8 cellular contexts compared by ENCODE assay signal in the genomic region with DNA sequence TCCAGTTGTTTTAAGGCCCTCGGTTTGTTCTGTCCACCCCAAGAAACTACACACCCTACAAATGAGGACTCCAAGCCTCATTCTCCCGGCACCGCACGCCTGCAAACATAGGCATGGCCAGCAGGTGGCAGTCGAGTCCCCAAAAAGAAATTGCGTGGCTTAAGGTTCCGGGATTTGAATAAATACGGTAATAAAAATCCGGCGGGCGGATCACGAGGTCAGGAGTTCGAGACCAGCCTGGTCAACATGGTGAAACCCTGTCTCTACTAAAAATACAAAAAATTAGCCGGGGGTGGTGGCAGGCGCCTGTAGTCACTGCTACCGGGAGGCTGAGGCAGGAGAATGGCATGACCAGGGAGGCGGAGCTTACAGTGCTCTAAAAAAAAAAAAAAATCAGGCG. TPM values are rescaled to one million over a fixed set of nuclear protein-coding genes. Genes with fewer than 3 reads are reported as not detected.
DNase-seq lines count a peak whose midpoint lies in the region; ATAC-seq and TF ChIP-seq lines count a peak whose summit lies in the region.

No MANE protein-coding gene starts in this region.

- CTCF ChIA-PET in Calu3 (lab: Charles Lee): no interaction called here

- no peak overlapping the region for H3K27ac Mint-ChIP-seq in Calu3 (ENCODE audit: unreplicated experiment)
- H3K27ac Mint-ChIP-seq in H9: 0 out of 7 replicates have a peak overlapping the region, but pooled peaks of 1 of the 3 experiments have one; percentile 15
- H3K27ac Mint-ChIP-seq in endodermal cell: no peak overlapping the region
- peak overlapping the region in 8 of 10 donors; percentile 26 to 87 (median 68) for H3K27ac Mint-ChIP-seq in naive thymus-derived CD8-positive, alpha-beta T cell

- no peak overlapping the region for H3K4ac ChIP-seq in H9 (ENCODE audit: low read depth, low read length)

- H3K27me3 Mint-ChIP-seq in Calu3 (ENCODE audit: unreplicated experiment) (no peaks in the 10 kb centered on the region), H9 (ENCODE audit: low read depth) (peaks cover 1% of the 10 kb centered on the region), endodermal cell (ENCODE audit: insufficient read depth) (no peaks in the 10 kb centered on the region)
- peaks cover 0 to 5% (median 0%) of the 10 kb centered on the region in 5 donors for H3K27me3 Mint-ChIP-seq in naive thymus-derived CD8-positive, alpha-beta T cell

- H3T11ph ChIP-seq in H9 (ENCODE audit: low read length): no peak overlapping the region

- H2BK120ac ChIP-seq in H9 (ENCODE audit: low read depth, low read length, poor library complexity, severe bottlenecking): no peak overlapping the region

- H3K27ac ChIP-seq in H9 (ENCODE audit: insufficient read length, low read depth, low read length) (no peak overlapping the region), endodermal cell (ENCODE audit: low read depth, low read length) (no peak overlapping the region)

- H4K5ac ChIP-seq in H9 (ENCODE audit: insufficient read length, low read depth, low read length): no peak overlapping the region

- TF ChIP-seq CTCF in Calu3 (IDR thresholded peaks at IDR 0.05; ENCODE audit: unreplicated experiment) (peak; percentile 62), H9 (conservative IDR thresholded peaks at IDR 0.05) (peak; percentile 95), endodermal cell (conservative IDR thresholded peaks at IDR 0.05) (peak; percentile 95)

- H4K91ac ChIP-seq in H9 (ENCODE audit: insufficient read length, low read depth, low read length): no peak overlapping the region

- no peak overlapping the region for H2BK20ac ChIP-seq in H9 (ENCODE audit: low read depth, low read length, poor library complexity, severe bottlenecking)

- H3K56ac ChIP-seq in H9 (ENCODE audit: insufficient read length, low read depth, low read length): no peak overlapping the region

- H3K27me3 ChIP-seq in H9 (ENCODE audit: insufficient read depth, low read length) (no peaks in the 10 kb centered on the region), endodermal cell (ENCODE audit: control insufficient read depth, insufficient read depth, low read length, poor library complexity, severe bottlenecking) (no peaks in the 10 kb centered on the region)

- H4K8ac ChIP-seq in H9 (replicated peaks; ENCODE audit: insufficient read length, low read depth, low read length): no peak overlapping the region

- ATAC-seq in naive thymus-derived CD8-positive, alpha-beta T cell: peak; percentile 67 to 71
- ATAC-seq in GM19023 (IDR thresholded peaks at IDR 0.05; ENCODE audit: unreplicated experiment): no peak

- H3K4me3 Mint-ChIP-seq in Calu3 (ENCODE audit: low read depth, unreplicated experiment): no peak overlapping the region
- H3K4me3 Mint-ChIP-seq in H9: peak overlapping the region in 1 of 2 experiments; percentile 55; a peak in 2 of 5 replicates
- no peak overlapping the region for H3K4me3 Mint-ChIP-seq in endodermal cell
- peak overlapping the region in 7 of 10 donors; percentile 19 to 83 (median 50) for H3K4me3 Mint-ChIP-seq in naive thymus-derived CD8-positive, alpha-beta T cell

- H3K23ac ChIP-seq in H9 (ENCODE audit: insufficient read length, low read depth, low read length): no peak overlapping the region

- no peak overlapping the region for H2AK5ac ChIP-seq in H9 (ENCODE audit: insufficient read length, low read length)

- no peak overlapping the region for H2BK15ac ChIP-seq in H9 (ENCODE audit: low read depth, low read length)

- H3K9me3 Mint-ChIP-seq in Calu3 (ENCODE audit: low read depth, unreplicated experiment): no peaks in the 10 kb centered on the region
- peaks cover 4 to 6% of the 10 kb centered on the region in 2 experiments for H3K9me3 Mint-ChIP-seq in H9
- H3K9me3 Mint-ChIP-seq in endodermal cell: peaks cover 5% of the 10 kb centered on the region
- peaks cover 0 to 9% (median 0%) of the 10 kb centered on the region in 9 donors for H3K9me3 Mint-ChIP-seq in naive thymus-derived CD8-positive, alpha-beta T cell

- peaks cover 6% of the 10 kb centered on the region for H3K23me2 ChIP-seq in H9 (ENCODE audit: insufficient read length, low read depth, low read length, poor library complexity, severe bottlenecking)

- DNase-seq in Calu3 (peak; percentile 69), H9 (peak; percentile 81), NOMO-1 treated with DMSO at 0.1 percent for 48 hours (lab: John Stamatoyannopoulos, UW; ENCODE audit: unreplicated experiment) (peak; percentile 57), endodermal cell (peak; percentile 97)
- peak; percentile 70 to 96 (median 93) for DNase-seq in activated CD8-positive, alpha-beta memory T cell treated with anti-CD3 and anti-CD28 coated beads for 48 hours (ENCODE audit: low read depth in 2 of 3, low spot score in 2 of 3)
- peak; percentile 58 to 84 (median 75) for DNase-seq in naive thymus-derived CD8-positive, alpha-beta T cell
- DNase-seq in stimulated activated naive CD4-positive, alpha-beta T cell (lab: John Stamatoyannopoulos, UW): peak; percentile 62 to 84 (median 72)

- H3K36me3 Mint-ChIP-seq in Calu3 (ENCODE audit: insufficient read depth, unreplicated experiment) (peaks cover 10% of the 10 kb centered on the region), H9 (ENCODE audit: insufficient read depth in 1 of 3, low read depth in 3 of 3) (peaks cover 2 to 5% (median 3%) of the 10 kb centered on the region in 3 experiments; a peak in 6 of 7 replicates), endodermal cell (ENCODE audit: low read depth) (peaks cover 2% of the 10 kb centered on the region)
- no peaks in the 10 kb centered on the region for H3K36me3 Mint-ChIP-seq in naive thymus-derived CD8-positive, alpha-beta T cell

- H3K9ac ChIP-seq in H9 (ENCODE audit: extremely low read depth, insufficient read length, low read length) (no peak overlapping the region), endodermal cell (ENCODE audit: extremely low read depth, low read length, poor library complexity, severe bottlenecking) (no peak overlapping the region)

- no peak overlapping the region for H2BK5ac ChIP-seq in H9 (ENCODE audit: insufficient read length, low read length)

- intact Hi-C loops in Calu3 (cut with micrococcal nuclease; ENCODE audit: unreplicated experiment): no loop called here

- H3K9me3 ChIP-seq in H9 (ENCODE audit: control insufficient read depth, low read depth, low read length) (no peaks in the 10 kb centered on the region), endodermal cell (ENCODE audit: control insufficient read depth, low read length) (peaks cover 2% of the 10 kb centered on the region)

- H3K18ac ChIP-seq in H9 (ENCODE audit: insufficient read length, low read depth, low read length): no peak overlapping the region

- H3K4me2 ChIP-seq in H9 (ENCODE audit: insufficient read depth, insufficient read length, low read length): no peak overlapping the region

- peaks cover 8% of the 10 kb centered on the region for H3K4me1 Mint-ChIP-seq in Calu3 (ENCODE audit: low read depth, unreplicated experiment)
- peaks cover 27 to 39% of the 10 kb centered on the region in 2 experiments for H3K4me1 Mint-ChIP-seq in H9
- H3K4me1 Mint-ChIP-seq in endodermal cell: peaks cover 2% of the 10 kb centered on the region
- H3K4me1 Mint-ChIP-seq in naive thymus-derived CD8-positive, alpha-beta T cell: peaks cover 15 to 61% (median 34%) of the 10 kb centered on the region in 4 donors

- H2BK12ac ChIP-seq in H9 (ENCODE audit: insufficient read length, low read depth, low read length): no peak overlapping the region

- H3K79me2 ChIP-seq in H9 (ENCODE audit: insufficient read depth, low read length): no peaks in the 10 kb centered on the region

- WGBS in H9 (ENCODE audit: extremely low coverage, insufficient read length, low lambda C conversion rate): no CpG with 5 or more reads among the region's 18 CpGs
- WGBS in endodermal cell (ENCODE audit: insufficient coverage in 1 of 2, insufficient read length in 1 of 2), 2 experiments: 16 to 21% methylated on average over 14 to 18 of the region's 18 CpGs

- no peaks in the 10 kb centered on the region for H3K36me3 ChIP-seq in endodermal cell (ENCODE audit: control insufficient read depth, insufficient read depth, low read length)

- no peak overlapping the region for H2AFZ ChIP-seq in H9 (ENCODE audit: low read length)

- no peaks in the 10 kb centered on the region for H3K79me1 ChIP-seq in H9 (ENCODE audit: insufficient read depth, low read depth, low read length, poor library complexity, severe bottlenecking)

- no peaks in the 10 kb centered on the region for H4K20me1 ChIP-seq in H9 (ENCODE audit: control insufficient read depth, insufficient read depth, insufficient read length)

- no peaks in the 10 kb centered on the region; the same call in 1 of the 2 replicates for H3K4me1 ChIP-seq in H9 (ENCODE audit: insufficient read depth, low read length)
- peaks cover 9% of the 10 kb centered on the region for H3K4me1 ChIP-seq in endodermal cell (ENCODE audit: control insufficient read depth, insufficient read depth, low read length)

- BruUV-seq in Calu3 (replicated peaks; lab: Mats Ljungman, UMichigan): no TSS peak

- H3K14ac ChIP-seq in H9 (ENCODE audit: insufficient read depth, low read length): no peak overlapping the region

- H3K4me3 ChIP-seq in endodermal cell (ENCODE audit: low read length): no peak overlapping the region

- POLR2A ChIA-PET in naive thymus-derived CD8-positive, alpha-beta T cell (lab: Charles Lee): no interaction called here

RNA-seq across cellular contexts. Expression of a gene that starts 21.8 kb away (rescaled TPM):
- total RNA-seq in Calu3 (2022) (10.2 and 11.8 TPM in 2 replicates), H9 (2021) (4.4 and 4.7 TPM in 2 replicates), endodermal cell (1 to 10 TPM; 5.0 to 6.9 TPM)
- 0.93 TPM for polyA plus RNA-seq in endodermal cell (2013, experiment 1 of 2)
- polyA plus RNA-seq in endodermal cell (2013, experiment 2 of 2): 1.7 TPM
- total RNA-seq in naive thymus-derived CD8-positive, alpha-beta T cell: under 1 TPM; 0.60 to 0.71 TPM
- polyA plus RNA-seq in naive thymus-derived CD8-positive, alpha-beta T cell: under 1 TPM in 1 of 3 donors, not detected in 2; 0.34 TPM

RNA-seq across cellular contexts. Expression of a gene that starts 34.4 kb away (rescaled TPM):
- total RNA-seq in Calu3 (2022) (2.3 and 5.6 TPM in 2 replicates), H9 (2021) (not detected in 2 replicates), endodermal cell (not detected)
- polyA plus RNA-seq in endodermal cell (2013, experiment 1 of 2): not detected
- polyA plus RNA-seq in endodermal cell (2013, experiment 2 of 2): not detected
- total RNA-seq in naive thymus-derived CD8-positive, alpha-beta T cell: not detected
- not detected for polyA plus RNA-seq in naive thymus-derived CD8-positive, alpha-beta T cell

Comparison
In these comparisons a context has a peak if more than half of its experiments do, and no peak if none do; other contexts are left out.
1. H3K27ac Mint-ChIP-seq: peak in naive thymus-derived CD8-positive, alpha-beta T cell (8 of 10); none in Calu3 (single experiment) and endodermal cell (single experiment).
2. H3K4me3 Mint-ChIP-seq: peak in naive thymus-derived CD8-positive, alpha-beta T cell (7 of 10); none in Calu3 (single experiment) and endodermal cell (single experiment).
3. Peak in every context shown above with its lines, with median percentiles within 50 percentile points of each other: DNase-seq and CTCF ChIP-seq.